ENCODE assay signal across 8 cellular contexts in genomic region chr2:239400000-239400831, GRCh38. TPM values are rescaled to one million over a fixed set of nuclear protein-coding genes. Genes with fewer than 3 reads are reported as not detected.
DNase-seq lines count a peak whose midpoint lies in the region; ATAC-seq and TF ChIP-seq lines count a peak whose summit lies in the region.

No MANE protein-coding gene starts in this region.

- peak; percentile 3 for ATAC-seq in GM21737 (IDR thresholded peaks at IDR 0.05; ENCODE audit: unreplicated experiment)

- peak overlapping the region; percentile 63 for H3K9ac ChIP-seq in endodermal cell (ENCODE audit: extremely low read depth, low read length, poor library complexity, severe bottlenecking)

- H3K4me3 Mint-ChIP-seq in endodermal cell (peak overlapping the region; percentile 75), neural crest cell (peak overlapping the region; percentile 96)

- H3K4me1 ChIP-seq in SJCRH30 (no peaks in the 10 kb centered on the region), endodermal cell (ENCODE audit: control insufficient read depth, insufficient read depth, low read length) (no peaks in the 10 kb centered on the region)

- TF ChIP-seq CTCF in C4-2B (conservative IDR thresholded peaks at IDR 0.05) (no peak), endodermal cell (conservative IDR thresholded peaks at IDR 0.05) (no peak), neural crest cell (conservative IDR thresholded peaks at IDR 0.05) (no peak), GM20000 (IDR thresholded peaks at IDR 0.05; ENCODE audit: extremely low read depth, missing control alignments) (no peak)

- H3K27ac Mint-ChIP-seq in endodermal cell (peak overlapping the region; percentile 58), neural crest cell (ENCODE audit: unreplicated experiment) (no peak overlapping the region)

- H3K4me1 Mint-ChIP-seq in endodermal cell (peaks cover 14% of the 10 kb centered on the region), neural crest cell (peaks cover 58% of the 10 kb centered on the region)

- H3K4me3 ChIP-seq in SJCRH30: peak overlapping the region; percentile 50
- H3K4me3 ChIP-seq in endodermal cell (ENCODE audit: low read length): peak overlapping the region; percentile 90

- H3K9me3 Mint-ChIP-seq in endodermal cell (no peaks in the 10 kb centered on the region), neural crest cell (peaks cover 5% of the 10 kb centered on the region)

- H3K27me3 ChIP-seq in SJCRH30 (no peaks in the 10 kb centered on the region), endodermal cell (ENCODE audit: control insufficient read depth, insufficient read depth, low read length, poor library complexity, severe bottlenecking) (no peaks in the 10 kb centered on the region)

- DNase-seq in SJCRH30 (no peak), endodermal cell (peak; percentile 47), neural crest cell (ENCODE audit: low read depth, low spot score) (no peak), GM20000 (ENCODE audit: low spot score) (no peak), Ammon's horn (ENCODE audit: low spot score) (no peak), dedifferentiated amniotic fluid mesenchymal stem cell (ENCODE audit: extremely low spot score) (no peak)

- 0% methylated on average over 27 to 130 of the region's 131 CpGs for WGBS in endodermal cell (ENCODE audit: insufficient coverage in 1 of 2, insufficient read length in 1 of 2), 2 experiments

- no peaks in the 10 kb centered on the region for H3K9me3 ChIP-seq in SJCRH30 (replicated peaks)
- H3K9me3 ChIP-seq in endodermal cell (ENCODE audit: control insufficient read depth, low read length): no peaks in the 10 kb centered on the region

- peak overlapping the region; percentile 96 for H3K27ac ChIP-seq in C4-2B
- H3K27ac ChIP-seq in SJCRH30: no peak overlapping the region
- H3K27ac ChIP-seq in endodermal cell (ENCODE audit: low read depth, low read length): no peak overlapping the region

- H3K36me3 Mint-ChIP-seq in endodermal cell (ENCODE audit: low read depth): no peaks in the 10 kb centered on the region
- no peaks in the 10 kb centered on the region for H3K36me3 Mint-ChIP-seq in neural crest cell (ENCODE audit: low read depth)

- H3K36me3 ChIP-seq in SJCRH30 (no peaks in the 10 kb centered on the region), endodermal cell (ENCODE audit: control insufficient read depth, insufficient read depth, low read length) (no peaks in the 10 kb centered on the region)

- no peaks in the 10 kb centered on the region for H3K27me3 Mint-ChIP-seq in endodermal cell (ENCODE audit: insufficient read depth)
- peaks cover 3% of the 10 kb centered on the region for H3K27me3 Mint-ChIP-seq in neural crest cell (ENCODE audit: low read depth)

RNA-seq across cellular contexts. Expression of gene HDAC4, which starts 0.6 kb away (rescaled TPM):
- total RNA-seq in SJCRH30 (2014; rRNA removed; shearing (Covaris generic)): 8.9 and 11.3 TPM in 2 replicates
- total RNA-seq in endodermal cell: 10 to 100 TPM; 45.7 to 51.2 TPM
- 11.1 TPM for polyA plus RNA-seq in endodermal cell (2013, experiment 1 of 2)
- 13.9 TPM for polyA plus RNA-seq in endodermal cell (2013, experiment 2 of 2)
- total RNA-seq in neural crest cell: 50.7 and 52.1 TPM in 2 replicates
